ENCODE assay signal across 13 cellular contexts in genomic region chr4:190177727-190178605, GRCh38. TPM values are rescaled to one million over a fixed set of nuclear protein-coding genes. Genes with fewer than 3 reads are reported as not detected.
DNase-seq lines count a peak whose midpoint lies in the region; ATAC-seq and TF ChIP-seq lines count a peak whose summit lies in the region.
"Not testable (repeated sequence)": the region's sequence is repeated elsewhere in the genome, so short reads cannot be mapped to it uniquely, and the experiment has no call there.
"Had no signal": no experiment of that assay in that cellular context is flagged by ENCODE, and none has a peak within 500 bp of the region (broad histone marks: within the 10 kb centered on the region; RNA-seq: fewer than 3 reads in every experiment).

No MANE protein-coding gene starts in this region.

- TF ChIP-seq EP300 in upper lobe of left lung (IDR thresholded peaks at IDR 0.05): not testable (repeated sequence)

- H3K4me1 ChIP-seq in lower lobe of right lung, psoas muscle, upper lobe of left lung: not testable (repeated sequence)

- DNase-seq in activated CD4-positive, alpha-beta T cell treated with anti-CD3 and anti-CD28 coated beads for 48 hours: peak; percentile 9
- peak; percentile 1 for DNase-seq in activated gamma-delta T cell treated with anti-CD3 and anti-CD28 coated beads, Interleukin-2, amount 50 U/mL, for 16 hours (ENCODE audit: low read depth)
- DNase-seq in head of caudate nucleus (peak in 27 of 42 donors; percentile 1 to 50 (median 12)), lower lobe of right lung (peak; percentile 21), upper lobe of left lung (peak in 1 of 2 donors; percentile 21)
- DNase-seq in psoas muscle: not testable (repeated sequence)

- 40 to 49% (median 40%) methylated on average over 3 to 4 of the region's 6 CpGs for WGBS in psoas muscle, 3 donors
- WGBS in upper lobe of left lung, 2 donors: 51 to 61% methylated on average over 4 of the region's 6 CpGs

- not testable (repeated sequence) for TF ChIP-seq POLR2A in upper lobe of left lung (IDR thresholded peaks at IDR 0.05)

- TF ChIP-seq CTCF in lower lobe of right lung (IDR thresholded peaks at IDR 0.05); psoas muscle (IDR thresholded peaks at IDR 0.05); upper lobe of left lung (IDR thresholded peaks at IDR 0.05): not testable (repeated sequence)

- not testable (repeated sequence) for H3K27me3 ChIP-seq in lower lobe of right lung (ENCODE audit: low read depth); psoas muscle (ENCODE audit: insufficient read depth in 3 of 3, low read length in 2 of 3); upper lobe of left lung

- not testable (repeated sequence) for H3K27ac ChIP-seq in lower lobe of right lung, psoas muscle, upper lobe of left lung

- intact Hi-C loops in head of caudate nucleus (cut with DNase I); lower lobe of right lung (cut with DNase I); psoas muscle (cut with DNase I): not testable (repeated sequence)

- ATAC-seq in GM21390 (IDR thresholded peaks at IDR 0.05; ENCODE audit: unreplicated experiment) (peak; percentile 41), HG03159 (IDR thresholded peaks at IDR 0.05; ENCODE audit: unreplicated experiment) (peak; percentile 43), lower lobe of right lung (peak; percentile 75 to 78), psoas muscle (peak; percentile 48 to 71 (median 60)), upper lobe of left lung (ENCODE audit: low FRiP score in 2 of 2) (peak; percentile 74 to 85)

- H3K4me3 ChIP-seq in lower lobe of right lung, psoas muscle, upper lobe of left lung: not testable (repeated sequence)

- not testable (repeated sequence) for H3K36me3 ChIP-seq in lower lobe of right lung; psoas muscle (ENCODE audit: insufficient read depth in 1 of 2, low read depth in 1 of 2); upper lobe of left lung

- H3K9me3 ChIP-seq in lower lobe of right lung, psoas muscle, upper lobe of left lung: not testable (repeated sequence)

RNA-seq across cellular contexts. Expression of gene DUX4, which starts 4.4 kb away (rescaled TPM):
- total RNA-seq in lower lobe of right lung (not detected), psoas muscle (not detected), upper lobe of left lung (not detected)
- polyA plus RNA-seq in psoas muscle: not detected
- total RNA-seq: cardiac septum, GM23338, lung microvascular endothelial cell, PC-9 had no signal
- polyA plus RNA-seq: adipose tissue, GM23338 had no signal
